ENCODE assay signal across 8 cellular contexts in genomic region chr6:30325150-30325872, GRCh38.
A peak's percentile ranks its signal among the peaks of the same experiment; 100 is the strongest.
DNase-seq lines count a peak whose midpoint lies in the region; ATAC-seq and TF ChIP-seq lines count a peak whose summit lies in the region.

No MANE protein-coding gene starts in this region.

- CTCF ChIA-PET in GM10248 (lab: Yijun Ruan, JAX), result interaction anchor here (0.8 to 1.9 kb wide), 8 partner anchors 8 to 107 kb away, joined by 3 to 5 read pairs (median 4); no protein-coding TSS in a partner anchor

- POLR2A ChIA-PET in GM10248 (lab: Yijun Ruan, JAX), result interaction anchor here (1.1 to 1.6 kb wide), 2 partner anchors 11 to 12 kb away, joined by 3 read pairs; no protein-coding TSS in a partner anchor

- H3K36me3 ChIP-seq in RWPE2 (ENCODE audit: low read depth), result peaks cover 31% of the 10 kb centered on the region
- H3K36me3 ChIP-seq in adipocyte (ENCODE audit: control insufficient read depth, insufficient read depth, low read length, severe bottlenecking), result peaks cover 12% of the 10 kb centered on the region

- TF ChIP-seq CTCF in GM10248 (IDR thresholded peaks at IDR 0.05; ENCODE audit: control extremely low read depth, extremely low read depth, low read depth, missing control alignments), result no peak
- TF ChIP-seq CTCF in RWPE2 (IDR thresholded peaks at IDR 0.05; ENCODE audit: poor library complexity, severe bottlenecking), result no peak

- H3K9ac ChIP-seq in adipocyte (ENCODE audit: low read length), result peak overlapping the region; percentile 95

- H3K4me3 ChIP-seq in RWPE2 (ENCODE audit: severe bottlenecking), result peak overlapping the region; percentile 71
- H3K4me3 ChIP-seq in adipocyte (ENCODE audit: low read length), result peak overlapping the region; percentile 98
- peak overlapping the region; percentile 71 for H3K4me3 ChIP-seq in iPS-11a (ENCODE audit: low read depth, low read length)

- H3K4me1 ChIP-seq in RWPE2 (ENCODE audit: insufficient read depth, poor library complexity, severe bottlenecking), result peaks cover 18% of the 10 kb centered on the region
- H3K4me1 ChIP-seq in adipocyte (ENCODE audit: control insufficient read depth, insufficient read depth, low read length), result peaks cover 56% of the 10 kb centered on the region

- H3K27me3 ChIP-seq in RWPE2 (ENCODE audit: insufficient read depth, poor library complexity, severe bottlenecking) (no peaks in the 10 kb centered on the region), adipocyte (replicated peaks; ENCODE audit: control insufficient read depth, insufficient read depth, low read length) (no peaks in the 10 kb centered on the region)

- peak overlapping the region; percentile 81 for H3K27ac ChIP-seq in RWPE2 (ENCODE audit: poor library complexity, severe bottlenecking)

- ATAC-seq in HG03064 (IDR thresholded peaks at IDR 0.05; ENCODE audit: low read depth, unreplicated experiment) (peak; percentile 26), RWPE2 (ENCODE audit: low read depth) (peak; percentile 70), GM19463 (IDR thresholded peaks at IDR 0.05; ENCODE audit: unreplicated experiment) (no peak)

- DNase-seq in GM10248 (ENCODE audit: extremely low spot score) (peak; percentile 79), RWPE2 (ENCODE audit: low spot score) (no peak), adipocyte (ENCODE audit: low read depth) (peak; percentile 76), cerebellar nuclear complex (lab: John Stamatoyannopoulos, UW) (no peak)
- peak; percentile 79 to 82 (median 81) for DNase-seq in stimulated activated CD4-positive, alpha-beta T cell treated with anti-CD3 and anti-CD28 coated beads, Interleukin-12 subunit alpha, Interleukin-12 subunit beta, amount 100 ng/mL, for 48 hours (ENCODE audit: low read depth in 2 of 3, low spot score in 1 of 3)

- H3K9me3 ChIP-seq in RWPE2 (ENCODE audit: severe bottlenecking) (no peaks in the 10 kb centered on the region), adipocyte (ENCODE audit: control insufficient read depth, low read length) (no peaks in the 10 kb centered on the region)

Comparison
In these comparisons a context has a peak if more than half of its experiments do, and no peak if none do; other contexts are left out.
1. DNase-seq: peak in GM10248 (single experiment), adipocyte (single experiment) and stimulated activated CD4-positive, alpha-beta T cell treated with anti-CD3 and anti-CD28 coated beads, Interleukin-12 subunit alpha, Interleukin-12 subunit beta, amount 100 ng/mL, for 48 hours (3 of 3); none in RWPE2 (single experiment) and cerebellar nuclear complex (0 of 2).
2. Peak in every context shown above with its lines, with median percentiles within 50 percentile points of each other: H3K4me3 ChIP-seq.